9 cellular contexts compared by ENCODE assay signal in the genomic region with DNA sequence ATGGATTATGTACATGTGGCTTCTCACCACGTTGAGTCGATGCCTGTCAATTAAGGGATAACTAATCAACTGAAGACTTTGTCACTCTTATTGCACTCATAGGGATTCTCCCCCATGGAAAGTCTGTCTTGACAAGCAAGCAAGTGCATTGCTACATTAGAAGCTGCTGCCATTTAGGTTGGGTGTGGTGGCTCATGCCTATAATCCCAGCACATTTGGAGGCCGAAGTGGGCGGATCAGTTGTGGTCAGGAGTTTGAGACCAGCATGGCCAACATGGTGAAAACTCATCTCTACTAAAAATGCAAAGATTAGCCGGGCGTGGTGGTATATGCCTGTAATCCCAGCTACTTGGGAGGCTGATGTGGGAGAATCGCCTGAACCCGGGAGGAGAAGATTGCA. TPM values are rescaled to one million over a fixed set of nuclear protein-coding genes. Genes with fewer than 3 reads are reported as not detected.
A peak's percentile ranks its signal among the peaks of the same experiment; 100 is the strongest.
DNase-seq lines count a peak whose midpoint lies in the region; ATAC-seq and TF ChIP-seq lines count a peak whose summit lies in the region.
"Had no signal": no experiment of that assay in that cellular context is flagged by ENCODE, and none has a peak within 500 bp of the region (broad histone marks: within the 10 kb centered on the region; RNA-seq: fewer than 3 reads in every experiment).

No MANE protein-coding gene starts in this region.

- no peak overlapping the region for H4K91ac ChIP-seq in mesenchymal stem cell (ENCODE audit: low read length)

- H3K27me3 ChIP-seq in cardiac muscle cell = no peaks in the 10 kb centered on the region
- H3K27me3 ChIP-seq in mesenchymal stem cell (ENCODE audit: control insufficient read depth in 1 of 2, insufficient read depth in 1 of 2, low read length in 2 of 2) = no peaks in the 10 kb centered on the region
- H3K27me3 ChIP-seq in transverse colon = no peaks in the 10 kb centered on the region
- H3K27me3 ChIP-seq in adrenal gland = no peaks in the 10 kb centered on the region

- no peak overlapping the region for H3K9ac ChIP-seq in mesenchymal stem cell (ENCODE audit: low read length)

- H3K4me1 ChIP-seq in cardiac muscle cell (ENCODE audit: low read depth) (peaks cover 44% of the 10 kb centered on the region), mesenchymal stem cell (ENCODE audit: control insufficient read depth, insufficient read depth, low read depth, low read length) (peaks cover 19% of the 10 kb centered on the region), transverse colon (peaks cover 0 to 41% (median 27%) of the 10 kb centered on the region in 4 donors), adrenal gland (replicated peaks in 1 of 2) (peaks cover 9 to 16% of the 10 kb centered on the region in 2 donors)

- no peak overlapping the region for H3K4me3 ChIP-seq in cardiac muscle cell
- no peak overlapping the region for H3K4me3 ChIP-seq in mesenchymal stem cell (ENCODE audit: insufficient read depth in 1 of 2, low read depth in 1 of 2, low read length in 2 of 2)
- H3K4me3 ChIP-seq in transverse colon = no peak overlapping the region
- no peak overlapping the region for H3K4me3 ChIP-seq in adrenal gland

- TF ChIP-seq CTCF in cardiac muscle cell (IDR thresholded peaks at IDR 0.05; ENCODE audit: low read depth, low read length) (no peak), transverse colon (IDR thresholded peaks at IDR 0.05) (no peak), adrenal gland (IDR thresholded peaks at IDR 0.05) (no peak)

- no peaks in the 10 kb centered on the region for H3K27me3 Mint-ChIP-seq in activated naive CD8-positive, alpha-beta T cell treated with anti-CD3 and anti-CD28 coated beads, Interleukin-2, amount 50 U/mL, for 24 hours

- no peaks in the 10 kb centered on the region for H3K9me3 Mint-ChIP-seq in activated naive CD8-positive, alpha-beta T cell treated with anti-CD3 and anti-CD28 coated beads, Interleukin-2, amount 50 U/mL, for 24 hours

- peak overlapping the region; percentile 88 for H3K27ac ChIP-seq in cardiac muscle cell
- H3K27ac ChIP-seq in mesenchymal stem cell (ENCODE audit: low read length, poor library complexity, severe bottlenecking) = no peak overlapping the region
- peak overlapping the region; percentile 93 to 99 (median 98) for H3K27ac ChIP-seq in transverse colon
- peak overlapping the region in 2 of 5 donors; percentile 90 to 99 for H3K27ac ChIP-seq in adrenal gland

- no peak overlapping the region for H2BK15ac ChIP-seq in mesenchymal stem cell (ENCODE audit: low read depth, poor library complexity, severe bottlenecking)

- DNase-seq in cardiac muscle cell (ENCODE audit: low read depth in 1 of 2, low spot score in 1 of 2) = no peak
- DNase-seq in Right ventricle myocardium superior = no peak
- no peak for DNase-seq in activated naive CD8-positive, alpha-beta T cell treated with anti-CD3 and anti-CD28 coated beads, Interleukin-2, amount 50 U/mL, for 24 hours
- no peak for DNase-seq in mesenchymal stem cell
- no peak for DNase-seq in transverse colon
- no peak for DNase-seq in adrenal gland
- DNase-seq in activated effector memory CD4-positive, alpha-beta T cell treated with anti-CD3 and anti-CD28 coated beads, Interleukin-2, amount 50 U/mL, for 16 hours = no peak
- no peak for DNase-seq in Ammon's horn (ENCODE audit: low spot score)
- DNase-seq: NCI-H2107 had no signal

- no peak overlapping the region for H2BK5ac ChIP-seq in mesenchymal stem cell (ENCODE audit: low read depth, low read length, poor library complexity, severe bottlenecking)

- H3K36me3 ChIP-seq in cardiac muscle cell (no peaks in the 10 kb centered on the region), mesenchymal stem cell (ENCODE audit: control insufficient read depth in 1 of 2, insufficient read depth in 2 of 2, low read depth in 1 of 2, low read length in 2 of 2) (peaks cover 0 to 4% of the 10 kb centered on the region in 2 experiments), transverse colon (no peaks in the 10 kb centered on the region), adrenal gland (replicated peaks in 1 of 2) (no peaks in the 10 kb centered on the region)

- H3K79me1 ChIP-seq in mesenchymal stem cell (replicated peaks; ENCODE audit: low read length, poor library complexity, severe bottlenecking) = peaks cover 9% of the 10 kb centered on the region

- peaks cover 39% of the 10 kb centered on the region for H3K4me1 Mint-ChIP-seq in activated naive CD8-positive, alpha-beta T cell treated with anti-CD3 and anti-CD28 coated beads, Interleukin-2, amount 50 U/mL, for 24 hours

- H2AFZ ChIP-seq in mesenchymal stem cell (ENCODE audit: low read depth, low read length) = peak overlapping the region; percentile 8

- in situ Hi-C loops in transverse colon (cut with MboI; ENCODE audit: low pct_ligation_motif_present in 1 of 4, low pct_unique_long_range_greater_than_20kb in 1 of 4, low sequenced_read_pairs in 3 of 4) = loop anchor here in 3 of 4 donors (25.0 kb wide), 2 partner anchors 475 to 650 kb away; partner anchors contain the start of genes ZNF559 (in 3 of the 3), ZNF699 (in 3 of the 3), OR7G3 (in 2 of the 3) and ZNF317 (in 2 of the 3)

- no peak overlapping the region for H3K4me2 ChIP-seq in mesenchymal stem cell (ENCODE audit: low read length, poor library complexity, severe bottlenecking)

- H2BK120ac ChIP-seq in mesenchymal stem cell (ENCODE audit: low read depth, low read length) = no peak overlapping the region

- no peak overlapping the region for H2AK5ac ChIP-seq in mesenchymal stem cell (ENCODE audit: low read length, severe bottlenecking)

- TF ChIP-seq POLR2A in transverse colon (IDR thresholded peaks at IDR 0.05) (no peak), adrenal gland (IDR thresholded peaks at IDR 0.05) (no peak)

- H2BK12ac ChIP-seq in mesenchymal stem cell (ENCODE audit: low read length in 2 of 2) = peak overlapping the region; percentile 1 to 2

- H3K9me3 ChIP-seq in cardiac muscle cell (ENCODE audit: low read depth) = no peaks in the 10 kb centered on the region
- no peaks in the 10 kb centered on the region for H3K9me3 ChIP-seq in mesenchymal stem cell (ENCODE audit: control insufficient read depth, low read length)
- H3K9me3 ChIP-seq in transverse colon = no peaks in the 10 kb centered on the region
- H3K9me3 ChIP-seq in adrenal gland (replicated peaks in 1 of 3) = no peaks in the 10 kb centered on the region

- no peak overlapping the region for H3K14ac ChIP-seq in mesenchymal stem cell (ENCODE audit: low read length in 2 of 2)

- ATAC-seq in Right ventricle myocardium superior (ENCODE audit: poor library complexity) = no peak
- no peak for ATAC-seq in activated naive CD8-positive, alpha-beta T cell treated with anti-CD3 and anti-CD28 coated beads, Interleukin-2, amount 50 U/mL, for 24 hours

- peak overlapping the region; percentile 91 for H3K4me3 Mint-ChIP-seq in activated naive CD8-positive, alpha-beta T cell treated with anti-CD3 and anti-CD28 coated beads, Interleukin-2, amount 50 U/mL, for 24 hours

- peak overlapping the region; percentile 22 for H3K27ac Mint-ChIP-seq in activated naive CD8-positive, alpha-beta T cell treated with anti-CD3 and anti-CD28 coated beads, Interleukin-2, amount 50 U/mL, for 24 hours

- 98% methylated on average over 8 of the region's 8 CpGs for WGBS in mesenchymal stem cell
- 96% methylated on average over 8 of the region's 8 CpGs; no CpG with 5 or more reads in 1 of the 2 donors for WGBS in transverse colon (ENCODE audit: low coverage in 1 of 2), 2 donors
- 93 to 97% (median 96%) methylated on average over 8 of the region's 8 CpGs for WGBS in adrenal gland, 4 donors

- no peak overlapping the region for H3K18ac ChIP-seq in mesenchymal stem cell (ENCODE audit: low read depth in 1 of 2, low read length in 2 of 2)

- intact Hi-C loops in Right ventricle myocardium superior (cut with DNase I) = no loop called here
- intact Hi-C loops in transverse colon (cut with DNase I; ENCODE audit: low total_unique reads) = loop anchor here (1.0 to 10.0 kb wide), 2 partner anchors 165 to 1118 kb away; no protein-coding TSS in a partner anchor
- intact Hi-C loops in adrenal gland (cut with DNase I) = no loop called here

- H3K23ac ChIP-seq in mesenchymal stem cell (ENCODE audit: low read length in 2 of 2) = no peak overlapping the region

- H4K8ac ChIP-seq in mesenchymal stem cell (ENCODE audit: low read length) = no peak overlapping the region

- no peak for TF ChIP-seq EP300 in transverse colon (IDR thresholded peaks at IDR 0.05; ENCODE audit: low read depth)

- H3K4ac ChIP-seq in mesenchymal stem cell (ENCODE audit: low read depth in 1 of 2, low read length in 2 of 2) = no peak overlapping the region

- no peaks in the 10 kb centered on the region for H3K36me3 Mint-ChIP-seq in activated naive CD8-positive, alpha-beta T cell treated with anti-CD3 and anti-CD28 coated beads, Interleukin-2, amount 50 U/mL, for 24 hours (ENCODE audit: low read depth)

RNA-seq across cellular contexts. Expression of gene ZNF846, which starts 18.3 kb away (rescaled TPM):
- total RNA-seq in cardiac muscle cell (14.4 and 17.2 TPM in 2 replicates), Right ventricle myocardium superior (9.1 TPM), transverse colon (10 to 100 TPM in 3 of 4 donors, 1 to 10 TPM in 1; 10.0 to 18.1 (median 14.2) TPM), adrenal gland (10 to 100 TPM in 4 of 8 donors, 1 to 10 TPM in 4; 7.1 to 20.3 (median 9.9) TPM)
- polyA plus RNA-seq in cardiac muscle cell (15.6 and 19.0 TPM in 2 replicates), adrenal gland (10 to 100 TPM in 1 of 3 donors, 1 to 10 TPM in 2; 5.2 to 24.8 (median 7.9) TPM)
- polyA plus RNA-seq in mesenchymal stem cell (2013, experiment 1 of 2) = 9.8 TPM
- polyA plus RNA-seq in mesenchymal stem cell (2013, experiment 2 of 2) = 11.5 TPM

RNA-seq across cellular contexts. Expression of gene FBXL12, which starts 32.1 kb away (rescaled TPM):
- 65.6 and 106 TPM in 2 replicates for total RNA-seq in cardiac muscle cell
- 47.5 and 49.7 TPM in 2 replicates for polyA plus RNA-seq in cardiac muscle cell
- 10.0 TPM for total RNA-seq in Right ventricle myocardium superior
- 35.6 TPM for polyA plus RNA-seq in mesenchymal stem cell (2013, experiment 1 of 2)
- 34.6 TPM for polyA plus RNA-seq in mesenchymal stem cell (2013, experiment 2 of 2)
- 100 to 1,000 TPM in 2 of 4 donors, 10 to 100 TPM in 2; 32.9 to 184 (median 83.1) TPM for total RNA-seq in transverse colon
- 10 to 100 TPM; 12.4 to 23.7 (median 20.7) TPM for total RNA-seq in adrenal gland
- 10 to 100 TPM in 2 of 3 donors, 1 to 10 TPM in 1; 6.6 to 31.7 (median 30.6) TPM for polyA plus RNA-seq in adrenal gland

RNA-seq across cellular contexts. Expression of gene UBL5, which starts 40.9 kb away (rescaled TPM):
- 511 and 816 TPM in 2 replicates for total RNA-seq in cardiac muscle cell
- polyA plus RNA-seq in cardiac muscle cell = 870 and 943 TPM in 2 replicates
- 595 TPM for total RNA-seq in Right ventricle myocardium superior
- polyA plus RNA-seq in mesenchymal stem cell (2013, experiment 1 of 2) = 316 TPM
- polyA plus RNA-seq in mesenchymal stem cell (2013, experiment 2 of 2) = 336 TPM
- total RNA-seq in transverse colon = 100 to 1,000 TPM in 3 of 4 donors, 10 to 100 TPM in 1; 61.0 to 563 (median 249) TPM
- 100 to 1,000 TPM; 410 to 722 (median 460) TPM for total RNA-seq in adrenal gland
- 1,000 to 10,000 TPM in 2 of 3 donors, 100 to 1,000 TPM in 1; 352 to 2,424 (median 1,146) TPM for polyA plus RNA-seq in adrenal gland

RNA-seq across cellular contexts. Expression of gene PIN1, which starts 48.3 kb away (rescaled TPM):
- total RNA-seq in cardiac muscle cell (221 and 282 TPM in 2 replicates), Right ventricle myocardium superior (92.5 TPM), transverse colon (10 to 100 TPM; 22.9 to 82.5 (median 43.7) TPM), adrenal gland (100 to 1,000 TPM in 7 of 8 donors, 10 to 100 TPM in 1; 75.5 to 177 (median 120) TPM)
- polyA plus RNA-seq in cardiac muscle cell (270 and 309 TPM in 2 replicates), adrenal gland (10 to 100 TPM; 28.5 to 95.2 (median 94.1) TPM)
- 62.7 TPM for polyA plus RNA-seq in mesenchymal stem cell (2013, experiment 1 of 2)
- 58.8 TPM for polyA plus RNA-seq in mesenchymal stem cell (2013, experiment 2 of 2)
